In the genomic region with DNA sequence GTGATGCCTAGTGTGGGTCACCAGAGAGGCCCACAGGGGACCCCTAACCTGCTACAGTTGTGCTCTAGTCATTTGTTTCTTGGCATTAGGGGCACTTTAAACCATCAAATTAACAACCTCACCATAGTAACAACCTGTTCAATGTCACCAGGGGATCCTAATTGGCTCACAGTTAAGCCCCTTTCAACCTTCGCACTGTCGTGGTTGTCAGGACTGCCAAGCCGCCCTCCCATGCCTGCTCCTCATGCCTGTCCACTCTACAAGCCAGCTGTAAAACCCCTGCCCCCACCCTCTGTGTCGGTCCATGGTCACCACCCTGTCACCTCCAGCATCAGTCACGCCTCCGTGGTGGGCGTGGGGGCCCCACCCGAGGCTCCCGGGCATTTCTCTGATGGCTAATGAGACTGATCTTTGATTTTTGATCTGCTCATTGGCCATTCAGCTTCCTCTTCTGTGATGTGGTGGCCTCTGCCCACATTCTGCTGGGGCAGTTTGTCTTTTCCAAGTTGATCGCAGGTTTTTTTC, we compare ENCODE assay signal across 15 cellular contexts.
DNase-seq lines count a peak whose midpoint lies in the region; ATAC-seq, FAIRE-seq and TF ChIP-seq lines count a peak whose summit lies in the region.
"Had no signal": no experiment of that assay in that cellular context is flagged by ENCODE, and none has a peak within 500 bp of the region (broad histone marks: within the 10 kb centered on the region; RNA-seq: fewer than 3 reads in every experiment).

No MANE protein-coding gene starts in this region.

- peaks cover 0 to 2% of the 10 kb centered on the region in 2 donors for H3K27me3 ChIP-seq in small intestine (ENCODE audit: control insufficient read depth in 2 of 2, insufficient read depth in 2 of 2, low read length in 2 of 2)

- no peak overlapping the region for H3K4me3 ChIP-seq in small intestine (ENCODE audit: low read depth in 1 of 2, low read length in 2 of 2)
- H3K4me3 ChIP-seq: prostate gland had no signal

- H3K27ac Mint-ChIP-seq in endothelial cell (ENCODE audit: unreplicated experiment), result no peak overlapping the region

- FAIRE-seq in small intestine (lab: Jason Lieb, UNC), result no peak
- FAIRE-seq: colon had no signal

- no peaks in the 10 kb centered on the region for H3K9me3 ChIP-seq in small intestine (ENCODE audit: control insufficient read depth, low read depth)
- H3K9me3 ChIP-seq: Caco-2, prostate gland had no signal

- H3K36me3 Mint-ChIP-seq in endothelial cell (ENCODE audit: low read depth, unreplicated experiment), result peaks cover 5% of the 10 kb centered on the region
- no peaks in the 10 kb centered on the region for H3K36me3 Mint-ChIP-seq in activated T-cell treated with anti-CD3 and anti-CD28 coated beads, Interleukin-2, amount 50 U/mL, for 4 hours (ENCODE audit: insufficient read depth)

- peaks cover 14% of the 10 kb centered on the region for H3K27me3 Mint-ChIP-seq in endothelial cell (ENCODE audit: unreplicated experiment)
- H3K27me3 Mint-ChIP-seq in activated T-cell treated with anti-CD3 and anti-CD28 coated beads, Interleukin-2, amount 50 U/mL, for 4 hours (ENCODE audit: low read depth), result peaks cover 4% of the 10 kb centered on the region

- DNase-seq in activated CD8-positive, alpha-beta memory T cell treated with anti-CD3 and anti-CD28 coated beads for 24 hours, result peak; percentile 59
- DNase-seq in activated CD8-positive, alpha-beta memory T cell treated with anti-CD3 and anti-CD28 coated beads, Interleukin-2, amount 50 U/mL, for 4 hours, result no peak
- DNase-seq in NCI-H82 (lab: John Stamatoyannopoulos, UW) (peak; percentile 90), endothelial cell (ENCODE audit: low spot score) (no peak), small intestine (peak; percentile 52), NCI-H748 treated with DMSO at 0.1 percent for 48 hours (lab: John Stamatoyannopoulos, UW) (no peak), NCI-H187 (lab: John Stamatoyannopoulos, UW) (no peak)
- no peak for DNase-seq in activated T-cell treated with anti-CD3 and anti-CD28 coated beads, Interleukin-2, amount 50 U/mL, for 4 hours
- DNase-seq: amygdala, Caco-2, head of caudate nucleus, NCI-H1694 had no signal

- no peaks in the 10 kb centered on the region for H3K36me3 ChIP-seq in small intestine (ENCODE audit: control insufficient read depth in 2 of 2, insufficient read depth in 2 of 2, low read length in 2 of 2)
- H3K36me3 ChIP-seq: prostate gland, thoracic aorta had no signal

- no peak overlapping the region for H3K27ac ChIP-seq in small intestine (ENCODE audit: low read depth in 1 of 2, low read length in 1 of 2)
- H3K27ac ChIP-seq: thoracic aorta had no signal

- H3K4me1 Mint-ChIP-seq in endothelial cell (ENCODE audit: unreplicated experiment), result peaks cover 42% of the 10 kb centered on the region
- H3K4me1 Mint-ChIP-seq in activated T-cell treated with anti-CD3 and anti-CD28 coated beads, Interleukin-2, amount 50 U/mL, for 4 hours (ENCODE audit: low read depth), result peaks cover 42% of the 10 kb centered on the region

- WGBS in small intestine, 3 donors, result 37 to 64% (median 45%) methylated on average over 10 of the region's 10 CpGs

- H3K4me1 ChIP-seq in small intestine (ENCODE audit: control insufficient read depth in 2 of 2, insufficient read depth in 1 of 2, low read depth in 1 of 2, low read length in 1 of 2), result peaks cover 0 to 7% of the 10 kb centered on the region in 2 donors

- no peak for TF ChIP-seq CTCF in endothelial cell (IDR thresholded peaks at IDR 0.05; ENCODE audit: unreplicated experiment)

- H3K4me3 Mint-ChIP-seq in endothelial cell (ENCODE audit: unreplicated experiment), result peak overlapping the region; percentile 37
- H3K4me3 Mint-ChIP-seq in activated T-cell treated with anti-CD3 and anti-CD28 coated beads, Interleukin-2, amount 50 U/mL, for 4 hours, result no peak overlapping the region

- H3K9me3 Mint-ChIP-seq in endothelial cell (ENCODE audit: unreplicated experiment), result no peaks in the 10 kb centered on the region
- no peaks in the 10 kb centered on the region for H3K9me3 Mint-ChIP-seq in activated T-cell treated with anti-CD3 and anti-CD28 coated beads, Interleukin-2, amount 50 U/mL, for 4 hours

- no peak for ATAC-seq in activated T-cell treated with anti-CD3 and anti-CD28 coated beads, Interleukin-2, amount 50 U/mL, for 4 hours

Comparison
In these comparisons a context has a peak if more than half of its experiments do, and no peak if none do; other contexts are left out.
1. DNase-seq: peak in activated CD8-positive, alpha-beta memory T cell treated with anti-CD3 and anti-CD28 coated beads for 24 hours (single experiment), NCI-H82 (single experiment) and small intestine (single experiment); none in activated CD8-positive, alpha-beta memory T cell treated with anti-CD3 and anti-CD28 coated beads, Interleukin-2, amount 50 U/mL, for 4 hours (single experiment), endothelial cell (single experiment), NCI-H748 treated with DMSO at 0.1 percent for 48 hours (single experiment), NCI-H187 (0 of 2) and activated T-cell treated with anti-CD3 and anti-CD28 coated beads, Interleukin-2, amount 50 U/mL, for 4 hours (single experiment).